ENCODE assay signal across 7 cellular contexts in genomic region chr12:113462117-113462774, GRCh38. TPM values are rescaled to one million over a fixed set of nuclear protein-coding genes. Genes with fewer than 3 reads are reported as not detected.
DNase-seq lines count a peak whose midpoint lies in the region; ATAC-seq and TF ChIP-seq lines count a peak whose summit lies in the region.

No MANE protein-coding gene starts in this region.

- peaks cover 15 to 21% of the 10 kb centered on the region in 2 donors for H3K4me1 ChIP-seq in ascending aorta
- peaks cover 4% of the 10 kb centered on the region for H3K4me1 ChIP-seq in skeletal muscle satellite cell (ENCODE audit: control insufficient read depth, insufficient read depth, low read length)

- TF ChIP-seq CTCF in GM12875 (IDR thresholded peaks at IDR 0.05; ENCODE audit: borderline replicate concordance, insufficient read depth, low read depth, low read length) (peak; percentile 92), ascending aorta (IDR thresholded peaks at IDR 0.05) (peak; percentile 54 to 84 (median 77))

- H3K36me3 ChIP-seq in ascending aorta (no peaks in the 10 kb centered on the region), skeletal muscle satellite cell (ENCODE audit: insufficient read depth, low read length) (no peaks in the 10 kb centered on the region)

- peaks cover 37% of the 10 kb centered on the region for H3K27me3 ChIP-seq in ascending aorta
- H3K27me3 ChIP-seq in skeletal muscle satellite cell (ENCODE audit: control insufficient read depth, insufficient read depth, low read length): peaks cover 74% of the 10 kb centered on the region

- peaks cover 1% of the 10 kb centered on the region for H3K36me3 Mint-ChIP-seq in T-helper 2 cell treated with Interferon-gamma antibody and Interleukin-4, amounts not matched to agents 5 μg/mL and 100 μg/mL, for 36 hours (ENCODE audit: low read depth)

- no peak overlapping the region for H3K9ac ChIP-seq in skeletal muscle satellite cell (ENCODE audit: low read depth, low read length)

- DNase-seq in NCI-H1105 (lab: John Stamatoyannopoulos, UW): peak; percentile 70
- peak; percentile 46 for DNase-seq in T-helper 2 cell treated with Interferon-gamma antibody and Interleukin-4, amounts not matched to agents 5 μg/mL and 100 μg/mL, for 36 hours (ENCODE audit: low spot score)
- peak in 1 of 2 donors; percentile 84 for DNase-seq in ascending aorta (ENCODE audit: low spot score in 2 of 2)
- DNase-seq in hippocampal formation (lab: John Stamatoyannopoulos, UW): peak; percentile 3 to 52

- H3K9me3 Mint-ChIP-seq in T-helper 2 cell treated with Interferon-gamma antibody and Interleukin-4, amounts not matched to agents 5 μg/mL and 100 μg/mL, for 36 hours: no peaks in the 10 kb centered on the region

- peaks cover 55% of the 10 kb centered on the region for H3K27me3 Mint-ChIP-seq in T-helper 2 cell treated with Interferon-gamma antibody and Interleukin-4, amounts not matched to agents 5 μg/mL and 100 μg/mL, for 36 hours (ENCODE audit: low read depth)

- no peak overlapping the region for H3K27ac ChIP-seq in ascending aorta

- no peaks in the 10 kb centered on the region for H3K9me3 ChIP-seq in ascending aorta
- no peaks in the 10 kb centered on the region for H3K9me3 ChIP-seq in skeletal muscle satellite cell (replicated peaks; ENCODE audit: low read length)

- no peak for ATAC-seq in GM21717 (IDR thresholded peaks at IDR 0.05; ENCODE audit: unreplicated experiment)

- peaks cover 12% of the 10 kb centered on the region for H3K4me1 Mint-ChIP-seq in T-helper 2 cell treated with Interferon-gamma antibody and Interleukin-4, amounts not matched to agents 5 μg/mL and 100 μg/mL, for 36 hours (ENCODE audit: low read depth)

- peak overlapping the region; percentile 45 for H3K4me3 Mint-ChIP-seq in T-helper 2 cell treated with Interferon-gamma antibody and Interleukin-4, amounts not matched to agents 5 μg/mL and 100 μg/mL, for 36 hours

- no peak overlapping the region for H3K4me3 ChIP-seq in GM12875 (ENCODE audit: low read depth, low read length)
- H3K4me3 ChIP-seq in ascending aorta: peak overlapping the region; percentile 47 to 50
- H3K4me3 ChIP-seq in skeletal muscle satellite cell (ENCODE audit: low read length): peak overlapping the region; percentile 25

- H3K4me2 ChIP-seq in skeletal muscle satellite cell (ENCODE audit: low read length): peak overlapping the region; percentile 62

- intact Hi-C loops in ascending aorta (cut with DNase I): loop anchor here (2.0 kb wide), 1 partner anchor 451 kb away; no protein-coding TSS in a partner anchor

- H3K27ac Mint-ChIP-seq in T-helper 2 cell treated with Interferon-gamma antibody and Interleukin-4, amounts not matched to agents 5 μg/mL and 100 μg/mL, for 36 hours: peak overlapping the region; percentile 57

RNA-seq across cellular contexts. Expression of gene LHX5, which starts 9.4 kb away (rescaled TPM):
- total RNA-seq in ascending aorta: not detected
- under 0.01 TPM in 1 of 2 replicates, not detected in the other for total RNA-seq in skeletal muscle satellite cell (2012; rRNA removed)

RNA-seq across cellular contexts. Expression of gene SDSL, which starts 40.1 kb away (rescaled TPM):
- total RNA-seq in ascending aorta: 11.0 TPM
- 4.8 and 7.9 TPM in 2 replicates for total RNA-seq in skeletal muscle satellite cell (2012; rRNA removed)

RNA-seq across cellular contexts. Expression of gene SDS, which starts 58.6 kb away (rescaled TPM):
- total RNA-seq in ascending aorta: 34.5 TPM
- not detected in 2 replicates for total RNA-seq in skeletal muscle satellite cell (2012; rRNA removed)
